Comparison of ENCODE assay signal across 19 cellular contexts in genomic region chr11:9850224-9850895, GRCh38.
DNase-seq lines count a peak whose midpoint lies in the region; ATAC-seq and TF ChIP-seq lines count a peak whose summit lies in the region.
"Had no signal": no experiment of that assay in that cellular context is flagged by ENCODE, and none has a peak within 500 bp of the region (broad histone marks: within the 10 kb centered on the region; RNA-seq: fewer than 3 reads in every experiment).

No MANE protein-coding gene starts in this region.

- H2BK120ac ChIP-seq in mesenchymal stem cell (ENCODE audit: low read depth, low read length), result no peak overlapping the region

- no peak overlapping the region for H3K4ac ChIP-seq in mesenchymal stem cell (ENCODE audit: low read depth in 1 of 2, low read length in 2 of 2)

- H3K18ac ChIP-seq in mesenchymal stem cell (ENCODE audit: low read depth in 1 of 2, low read length in 2 of 2), result no peak overlapping the region

- H3K36me3 Mint-ChIP-seq in HFFc6 (ENCODE audit: low read depth), result peaks cover 30% of the 10 kb centered on the region
- peaks cover 33% of the 10 kb centered on the region for H3K36me3 Mint-ChIP-seq in dendritic cell treated with granulocyte-macrophage colony-stimulating factor and Interleukin-4, amounts not matched to agents 40 ng/mL and 50 ng/mL, for 4 days (ENCODE audit: low read depth)

- H3K36me3 ChIP-seq in mesenchymal stem cell (ENCODE audit: control insufficient read depth in 1 of 2, insufficient read depth in 2 of 2, low read depth in 1 of 2, low read length in 2 of 2), result peaks cover 3 to 76% of the 10 kb centered on the region in 2 experiments

- no peak overlapping the region for H3K23ac ChIP-seq in mesenchymal stem cell (ENCODE audit: low read length in 2 of 2)

- H3K79me1 ChIP-seq in mesenchymal stem cell (replicated peaks; ENCODE audit: low read length, poor library complexity, severe bottlenecking), result peaks cover 12% of the 10 kb centered on the region

- H3K9me3 ChIP-seq in mesenchymal stem cell (ENCODE audit: control insufficient read depth, low read length), result no peaks in the 10 kb centered on the region
- H3K9me3 ChIP-seq: A549 had no signal

- H2AK5ac ChIP-seq in mesenchymal stem cell (ENCODE audit: low read length, severe bottlenecking), result peak overlapping the region; percentile 92

- 100% methylated on average over 1 of the region's 1 CpG for WGBS in mesenchymal stem cell

- H2BK12ac ChIP-seq in mesenchymal stem cell (ENCODE audit: low read length in 2 of 2), result no peak overlapping the region

- H3K9ac ChIP-seq in mesenchymal stem cell (ENCODE audit: low read length), result no peak overlapping the region

- H2AFZ ChIP-seq in mesenchymal stem cell (ENCODE audit: low read depth, low read length), result no peak overlapping the region
- H2AFZ ChIP-seq: GM23338 had no signal

- no peak overlapping the region for H4K8ac ChIP-seq in mesenchymal stem cell (ENCODE audit: low read length)

- H3K9me3 Mint-ChIP-seq in HFFc6, result no peaks in the 10 kb centered on the region
- no peaks in the 10 kb centered on the region for H3K9me3 Mint-ChIP-seq in dendritic cell treated with granulocyte-macrophage colony-stimulating factor and Interleukin-4, amounts not matched to agents 40 ng/mL and 50 ng/mL, for 4 days
- H3K9me3 Mint-ChIP-seq: CD4-positive, alpha-beta memory T cell; GM23338; IgD-negative memory B cell had no signal

- H3K4me2 ChIP-seq in mesenchymal stem cell (ENCODE audit: low read length, poor library complexity, severe bottlenecking), result no peak overlapping the region
- H3K4me2 ChIP-seq: A549, GM23338 had no signal

- ATAC-seq in HG02642 (IDR thresholded peaks at IDR 0.05; ENCODE audit: poor library complexity, unreplicated experiment), result no peak
- ATAC-seq: A549, GM23338 had no signal

- H2BK15ac ChIP-seq in mesenchymal stem cell (ENCODE audit: low read depth, poor library complexity, severe bottlenecking), result peak overlapping the region; percentile 46

- no peak overlapping the region for H3K14ac ChIP-seq in mesenchymal stem cell (ENCODE audit: low read length in 2 of 2)

- no peak overlapping the region for H4K91ac ChIP-seq in mesenchymal stem cell (ENCODE audit: low read length)

- H3K4me1 ChIP-seq in mesenchymal stem cell (ENCODE audit: control insufficient read depth, insufficient read depth, low read depth, low read length), result peaks cover 3% of the 10 kb centered on the region

- peak; percentile 29 for DNase-seq in AG20443 (ENCODE audit: low spot score)
- no peak for DNase-seq in HFFc6
- DNase-seq in mesenchymal stem cell, result no peak
- DNase-seq in NCI-H1092 (lab: John Stamatoyannopoulos, UW), result no peak
- no peak for DNase-seq in NCI-H2227 (lab: John Stamatoyannopoulos, UW; ENCODE audit: unreplicated experiment)
- DNase-seq in NCI-H1092 treated with DMSO at 0.1 percent for 48 hours (lab: John Stamatoyannopoulos, UW), result no peak
- DNase-seq: CD4-positive, alpha-beta memory T cell; DMS79; GDM1; NCI-H2107; NCI-H345; NCI-H526 treated with DMSO at 0.1 percent for 48 hours; PC-3 had no signal

- H3K27ac Mint-ChIP-seq in HFFc6, result peak overlapping the region; percentile 70
- peak overlapping the region; percentile 67 for H3K27ac Mint-ChIP-seq in dendritic cell treated with granulocyte-macrophage colony-stimulating factor and Interleukin-4, amounts not matched to agents 40 ng/mL and 50 ng/mL, for 4 days
- H3K27ac Mint-ChIP-seq: B cell; CD4-positive, alpha-beta memory T cell; GM23338 had no signal

- no peak overlapping the region for H2BK5ac ChIP-seq in mesenchymal stem cell (ENCODE audit: low read depth, low read length, poor library complexity, severe bottlenecking)

- no peaks in the 10 kb centered on the region; the same call in 1 of the 2 replicates for H3K27me3 Mint-ChIP-seq in HFFc6 (ENCODE audit: insufficient read depth)
- H3K27me3 Mint-ChIP-seq in dendritic cell treated with granulocyte-macrophage colony-stimulating factor and Interleukin-4, amounts not matched to agents 40 ng/mL and 50 ng/mL, for 4 days, result no peaks in the 10 kb centered on the region
- H3K27me3 Mint-ChIP-seq: B cell; CD4-positive, alpha-beta memory T cell; IgD-negative memory B cell had no signal

- no peak for TF ChIP-seq CTCF in HFFc6 (IDR thresholded peaks at IDR 0.05)

- H3K4me3 ChIP-seq in mesenchymal stem cell (ENCODE audit: insufficient read depth in 1 of 2, low read depth in 1 of 2, low read length in 2 of 2), result no peak overlapping the region
- H3K4me3 ChIP-seq: A549, GM23338 had no signal

- peaks cover 37% of the 10 kb centered on the region for H3K4me1 Mint-ChIP-seq in HFFc6 (ENCODE audit: low read depth)
- peaks cover 30% of the 10 kb centered on the region for H3K4me1 Mint-ChIP-seq in dendritic cell treated with granulocyte-macrophage colony-stimulating factor and Interleukin-4, amounts not matched to agents 40 ng/mL and 50 ng/mL, for 4 days (ENCODE audit: low read depth)
- H3K4me1 Mint-ChIP-seq: GM23338 had no signal

- H3K27ac ChIP-seq in mesenchymal stem cell (ENCODE audit: low read length, poor library complexity, severe bottlenecking), result no peak overlapping the region
- H3K27ac ChIP-seq: A549 had no signal

- H3K4me3 Mint-ChIP-seq in HFFc6, result peak overlapping the region; percentile 29
- no peak overlapping the region for H3K4me3 Mint-ChIP-seq in dendritic cell treated with granulocyte-macrophage colony-stimulating factor and Interleukin-4, amounts not matched to agents 40 ng/mL and 50 ng/mL, for 4 days
- H3K4me3 Mint-ChIP-seq: B cell; CD4-positive, alpha-beta memory T cell; GM23338; IgD-negative memory B cell had no signal

- intact Hi-C loops in dendritic cell treated with granulocyte-macrophage colony-stimulating factor and Interleukin-4, amounts not matched to agents 40 ng/mL and 50 ng/mL, for 4 days (cut with micrococcal nuclease), result no loop called here

- H3K27me3 ChIP-seq in mesenchymal stem cell (ENCODE audit: control insufficient read depth in 1 of 2, insufficient read depth in 1 of 2, low read length in 2 of 2), result no peaks in the 10 kb centered on the region
